In genomic region chr10:607545-608196, GRCh38 we compare ENCODE assay signal across 18 cellular contexts.
DNase-seq lines count a peak whose midpoint lies in the region; ATAC-seq, FAIRE-seq and TF ChIP-seq lines count a peak whose summit lies in the region.
"Had no signal": no experiment of that assay in that cellular context is flagged by ENCODE, and none has a peak within 500 bp of the region (broad histone marks: within the 10 kb centered on the region; RNA-seq: fewer than 3 reads in every experiment).

No MANE protein-coding gene starts in this region.

- no peak overlapping the region for H3K9ac ChIP-seq in kidney (ENCODE audit: low read length in 2 of 2)

- H3K27ac ChIP-seq in kidney (ENCODE audit: low read depth in 2 of 2, low read length in 2 of 2) (no peak overlapping the region), spleen (no peak overlapping the region)
- H3K27ac ChIP-seq: colonic mucosa, epithelial cell of prostate, skin epidermis had no signal

- H3K9me3 ChIP-seq in kidney (ENCODE audit: control insufficient read depth in 1 of 2, low read length in 2 of 2) (no peaks in the 10 kb centered on the region), spleen (no peaks in the 10 kb centered on the region)
- H3K9me3 ChIP-seq: colonic mucosa had no signal

- in situ Hi-C loops in SK-MEL-5 (cut with HindIII; ENCODE audit: low pct_unique_long_range_greater_than_20kb, low sequenced_read_pairs), result no loop called here

- H3K36me3 ChIP-seq in kidney (ENCODE audit: control insufficient read depth in 1 of 2, insufficient read depth in 2 of 2, low read length in 2 of 2), result no peaks in the 10 kb centered on the region
- H3K36me3 ChIP-seq in spleen, result no peaks in the 10 kb centered on the region
- H3K36me3 ChIP-seq: colonic mucosa had no signal

- DNase-seq in HT1080 (ENCODE audit: low read depth) (peak; percentile 15), SK-MEL-5 (ENCODE audit: low read depth, low spot score) (peak; percentile 6), kidney (peak; percentile 22), spleen (peak; percentile 8), SIG-M5 (lab: John Stamatoyannopoulos, UW) (no peak), GM19239 (ENCODE audit: insufficient read length, low spot score) (no peak), Right ventricle myocardium superior (no peak), hypothalamus (lab: John Stamatoyannopoulos, UW) (no peak)
- DNase-seq: activated CD4-positive, alpha-beta T cell treated with anti-CD3 and anti-CD28 coated beads, Interleukin-2, amount 50 U/mL, for 4 hours; colonic mucosa; GDM1; NCI-H1092; RPMI8226; stimulated activated CD4-positive, alpha-beta T cell treated with anti-CD3 and anti-CD28 coated beads, Interleukin-4, amount 100 ng/mL, for 24 hours had no signal

- 90 to 94% (median 92%) methylated on average over 14 of the region's 14 CpGs for WGBS in spleen, 5 donors

- intact Hi-C loops in kidney (cut with DNase I), result no loop called here
- intact Hi-C loops in spleen (cut with DNase I; ENCODE audit: low total_unique reads), result no loop called here
- intact Hi-C loops in Right ventricle myocardium superior (cut with DNase I), result no loop called here

- no peak for TF ChIP-seq POLR2A in spleen (IDR thresholded peaks at IDR 0.05)

- H3K4me3 ChIP-seq in kidney (ENCODE audit: low read length in 2 of 2) (no peak overlapping the region), spleen (no peak overlapping the region)
- H3K4me3 ChIP-seq: colonic mucosa, skin epidermis had no signal

- H3K27me3 ChIP-seq in spleen (replicated peaks in 1 of 7), result no peaks in the 10 kb centered on the region
- H3K27me3 ChIP-seq: colonic mucosa had no signal

- TF ChIP-seq CTCF in kidney (IDR thresholded peaks at IDR 0.05; ENCODE audit: borderline replicate concordance, extremely low read depth, insufficient read depth) (no peak), spleen (IDR thresholded peaks at IDR 0.05 in 8 of 11, conservative IDR thresholded peaks at IDR 0.05 in 3 of 11) (no peak)

- ATAC-seq in Right ventricle myocardium superior (ENCODE audit: poor library complexity), result no peak
- ATAC-seq: HCT116 had no signal

- H3K4me1 ChIP-seq in kidney (ENCODE audit: control insufficient read depth in 1 of 2, insufficient read depth in 1 of 2, low read depth in 1 of 2, low read length in 2 of 2) (peaks cover 2 to 3% of the 10 kb centered on the region in 2 donors), spleen (no peaks in the 10 kb centered on the region)
- H3K4me1 ChIP-seq: colonic mucosa had no signal

- FAIRE-seq in kidney (lab: Jason Lieb, UNC) (no peak), GM19239 (lab: Jason Lieb, UNC) (no peak)
- FAIRE-seq: frontal cortex had no signal

Comparison
In these comparisons a context has a peak if more than half of its experiments do, and no peak if none do; other contexts are left out.
1. DNase-seq: peak in HT1080 (single experiment), SK-MEL-5 (single experiment), kidney (single experiment) and spleen (single experiment); none in SIG-M5 (single experiment), GM19239 (single experiment), Right ventricle myocardium superior (single experiment) and hypothalamus (0 of 51).